1 cellular context compared by ENCODE assay signal in the genomic region with DNA sequence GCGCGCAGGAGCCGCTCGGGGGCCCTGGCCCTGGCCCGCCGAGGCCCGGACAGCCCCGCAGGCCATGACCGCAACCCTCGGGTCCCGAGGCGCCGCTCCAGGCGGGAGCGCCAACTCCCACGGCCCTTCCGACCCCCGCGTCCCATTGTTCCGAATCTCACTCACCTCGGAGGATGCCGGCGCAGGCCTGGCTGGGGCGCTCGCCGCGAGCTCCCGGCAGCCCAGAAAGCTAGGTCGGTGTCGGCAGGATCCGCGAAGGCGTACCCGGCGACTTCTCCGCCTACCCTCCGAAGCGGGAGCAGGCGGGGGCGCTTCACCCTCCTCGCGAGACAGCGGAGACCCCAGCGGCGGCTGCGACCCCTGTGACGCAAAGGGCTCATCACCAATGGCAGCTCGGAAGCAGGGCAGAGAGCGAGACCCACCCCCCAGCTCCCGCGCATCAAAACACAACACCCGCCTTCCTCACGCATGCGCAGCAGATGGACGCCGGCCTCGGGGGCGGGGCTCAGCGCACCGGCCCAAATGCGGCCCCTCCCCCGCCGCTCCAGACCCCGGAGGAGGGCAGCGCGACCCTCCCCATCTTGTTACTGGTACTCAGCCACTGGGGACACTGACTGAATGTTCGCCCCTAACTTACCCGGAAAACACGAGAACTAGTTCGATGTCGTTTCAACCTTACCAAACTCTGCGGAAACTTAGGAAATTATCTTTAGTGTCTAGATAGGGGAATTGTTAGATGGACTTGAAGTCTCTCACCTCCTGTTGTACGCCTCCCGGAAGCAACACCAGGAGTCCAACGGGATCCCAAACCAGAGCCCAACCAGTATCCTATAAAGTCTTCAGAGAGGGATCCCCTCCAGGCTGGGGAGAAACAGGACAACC.
TF ChIP-seq lines count a peak whose summit lies in the region.

No MANE protein-coding gene starts in this region.

TF ChIP-seq in HepG2, 621 proteins besides CTCF, POLR2A, EP300 and RAD21 (continued from another document and continues in another):
- TF ChIP-seq, protein P1, sequence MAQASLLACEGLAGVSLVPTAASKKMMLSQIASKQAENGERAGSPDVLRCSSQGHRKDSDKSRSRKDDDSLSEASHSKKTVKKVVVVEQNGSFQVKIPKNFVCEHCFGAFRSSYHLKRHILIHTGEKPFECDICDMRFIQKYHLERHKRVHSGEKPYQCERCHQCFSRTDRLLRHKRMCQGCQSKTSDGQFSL (CRISPR knock-in tag; IDR thresholded peaks at IDR 0.05), result 0 out of 2 replicates have a peak, but pooled peaks have one; percentile 54
- TF ChIP-seq MAFK (conservative IDR thresholded peaks at IDR 0.05 in 1 of 2, IDR thresholded peaks at IDR 0.05 in 1 of 2; ENCODE audit: low read length in 2 of 2), result no peak
- TF ChIP-seq ZNF460 (CRISPR knock-in tag; IDR thresholded peaks at IDR 0.05; ENCODE audit: borderline replicate concordance), result peak; percentile 28; the same call in 1 of the 2 replicates
- TF ChIP-seq, protein P2, sequence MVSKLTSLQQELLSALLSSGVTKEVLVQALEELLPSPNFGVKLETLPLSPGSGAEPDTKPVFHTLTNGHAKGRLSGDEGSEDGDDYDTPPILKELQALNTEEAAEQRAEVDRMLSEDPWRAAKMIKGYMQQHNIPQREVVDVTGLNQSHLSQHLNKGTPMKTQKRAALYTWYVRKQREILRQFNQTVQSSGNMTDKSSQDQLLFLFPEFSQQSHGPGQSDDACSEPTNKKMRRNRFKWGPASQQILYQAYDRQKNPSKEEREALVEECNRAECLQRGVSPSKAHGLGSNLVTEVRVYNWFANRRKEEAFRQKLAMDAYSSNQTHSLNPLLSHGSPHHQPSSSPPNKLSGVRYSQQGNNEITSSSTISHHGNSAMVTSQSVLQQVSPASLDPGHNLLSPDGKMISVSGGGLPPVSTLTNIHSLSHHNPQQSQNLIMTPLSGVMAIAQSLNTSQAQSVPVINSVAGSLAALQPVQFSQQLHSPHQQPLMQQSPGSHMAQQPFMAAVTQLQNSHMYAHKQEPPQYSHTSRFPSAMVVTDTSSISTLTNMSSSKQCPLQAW (CRISPR knock-in tag; IDR thresholded peaks at IDR 0.05), result no peak
- TF ChIP-seq ZNF775 (CRISPR knock-in tag; IDR thresholded peaks at IDR 0.05; ENCODE audit: borderline replicate concordance), result no peak
- TF ChIP-seq ZNF557 (CRISPR knock-in tag; IDR thresholded peaks at IDR 0.05), result no peak
- TF ChIP-seq ZNF75D (CRISPR knock-in tag; IDR thresholded peaks at IDR 0.05; ENCODE audit: borderline replicate concordance), result no peak
- no peak for TF ChIP-seq ZNF124 (CRISPR knock-in tag; IDR thresholded peaks at IDR 0.05)
- no peak for TF ChIP-seq ZNF138 (CRISPR knock-in tag; IDR thresholded peaks at IDR 0.05; ENCODE audit: low read depth)
- peak; percentile 88 for TF ChIP-seq AGO2 (optimal IDR thresholded peaks at IDR 0.05; ENCODE audit: low read depth, low read length)
- TF ChIP-seq, protein P3, sequence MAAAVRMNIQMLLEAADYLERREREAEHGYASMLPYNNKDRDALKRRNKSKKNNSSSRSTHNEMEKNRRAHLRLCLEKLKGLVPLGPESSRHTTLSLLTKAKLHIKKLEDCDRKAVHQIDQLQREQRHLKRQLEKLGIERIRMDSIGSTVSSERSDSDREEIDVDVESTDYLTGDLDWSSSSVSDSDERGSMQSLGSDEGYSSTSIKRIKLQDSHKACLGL (CRISPR knock-in tag; IDR thresholded peaks at IDR 0.05), result no peak
- no peak for TF ChIP-seq ZNF24 (IDR thresholded peaks at IDR 0.05)
- TF ChIP-seq ZNF709 (CRISPR knock-in tag; IDR thresholded peaks at IDR 0.05), result no peak; the same call in 1 of the 2 replicates
- TF ChIP-seq TOE1 (CRISPR knock-in tag; IDR thresholded peaks at IDR 0.05), result no peak
- TF ChIP-seq, protein P4, sequence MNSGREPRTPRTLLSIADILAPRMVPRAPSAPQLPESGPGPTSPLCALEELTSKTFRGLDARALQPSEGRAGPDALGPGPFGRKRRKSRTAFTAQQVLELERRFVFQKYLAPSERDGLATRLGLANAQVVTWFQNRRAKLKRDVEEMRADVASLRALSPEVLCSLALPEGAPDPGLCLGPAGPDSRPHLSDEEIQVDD (CRISPR knock-in tag; IDR thresholded peaks at IDR 0.05; ENCODE audit: borderline replicate concordance), result no peak; the same call in 1 of the 2 replicates
- peak; percentile 70 for TF ChIP-seq CREM (IDR thresholded peaks at IDR 0.05)
- TF ChIP-seq CREM (CRISPR knock-in tag; IDR thresholded peaks at IDR 0.05), result no peak
- TF ChIP-seq, protein P5, sequence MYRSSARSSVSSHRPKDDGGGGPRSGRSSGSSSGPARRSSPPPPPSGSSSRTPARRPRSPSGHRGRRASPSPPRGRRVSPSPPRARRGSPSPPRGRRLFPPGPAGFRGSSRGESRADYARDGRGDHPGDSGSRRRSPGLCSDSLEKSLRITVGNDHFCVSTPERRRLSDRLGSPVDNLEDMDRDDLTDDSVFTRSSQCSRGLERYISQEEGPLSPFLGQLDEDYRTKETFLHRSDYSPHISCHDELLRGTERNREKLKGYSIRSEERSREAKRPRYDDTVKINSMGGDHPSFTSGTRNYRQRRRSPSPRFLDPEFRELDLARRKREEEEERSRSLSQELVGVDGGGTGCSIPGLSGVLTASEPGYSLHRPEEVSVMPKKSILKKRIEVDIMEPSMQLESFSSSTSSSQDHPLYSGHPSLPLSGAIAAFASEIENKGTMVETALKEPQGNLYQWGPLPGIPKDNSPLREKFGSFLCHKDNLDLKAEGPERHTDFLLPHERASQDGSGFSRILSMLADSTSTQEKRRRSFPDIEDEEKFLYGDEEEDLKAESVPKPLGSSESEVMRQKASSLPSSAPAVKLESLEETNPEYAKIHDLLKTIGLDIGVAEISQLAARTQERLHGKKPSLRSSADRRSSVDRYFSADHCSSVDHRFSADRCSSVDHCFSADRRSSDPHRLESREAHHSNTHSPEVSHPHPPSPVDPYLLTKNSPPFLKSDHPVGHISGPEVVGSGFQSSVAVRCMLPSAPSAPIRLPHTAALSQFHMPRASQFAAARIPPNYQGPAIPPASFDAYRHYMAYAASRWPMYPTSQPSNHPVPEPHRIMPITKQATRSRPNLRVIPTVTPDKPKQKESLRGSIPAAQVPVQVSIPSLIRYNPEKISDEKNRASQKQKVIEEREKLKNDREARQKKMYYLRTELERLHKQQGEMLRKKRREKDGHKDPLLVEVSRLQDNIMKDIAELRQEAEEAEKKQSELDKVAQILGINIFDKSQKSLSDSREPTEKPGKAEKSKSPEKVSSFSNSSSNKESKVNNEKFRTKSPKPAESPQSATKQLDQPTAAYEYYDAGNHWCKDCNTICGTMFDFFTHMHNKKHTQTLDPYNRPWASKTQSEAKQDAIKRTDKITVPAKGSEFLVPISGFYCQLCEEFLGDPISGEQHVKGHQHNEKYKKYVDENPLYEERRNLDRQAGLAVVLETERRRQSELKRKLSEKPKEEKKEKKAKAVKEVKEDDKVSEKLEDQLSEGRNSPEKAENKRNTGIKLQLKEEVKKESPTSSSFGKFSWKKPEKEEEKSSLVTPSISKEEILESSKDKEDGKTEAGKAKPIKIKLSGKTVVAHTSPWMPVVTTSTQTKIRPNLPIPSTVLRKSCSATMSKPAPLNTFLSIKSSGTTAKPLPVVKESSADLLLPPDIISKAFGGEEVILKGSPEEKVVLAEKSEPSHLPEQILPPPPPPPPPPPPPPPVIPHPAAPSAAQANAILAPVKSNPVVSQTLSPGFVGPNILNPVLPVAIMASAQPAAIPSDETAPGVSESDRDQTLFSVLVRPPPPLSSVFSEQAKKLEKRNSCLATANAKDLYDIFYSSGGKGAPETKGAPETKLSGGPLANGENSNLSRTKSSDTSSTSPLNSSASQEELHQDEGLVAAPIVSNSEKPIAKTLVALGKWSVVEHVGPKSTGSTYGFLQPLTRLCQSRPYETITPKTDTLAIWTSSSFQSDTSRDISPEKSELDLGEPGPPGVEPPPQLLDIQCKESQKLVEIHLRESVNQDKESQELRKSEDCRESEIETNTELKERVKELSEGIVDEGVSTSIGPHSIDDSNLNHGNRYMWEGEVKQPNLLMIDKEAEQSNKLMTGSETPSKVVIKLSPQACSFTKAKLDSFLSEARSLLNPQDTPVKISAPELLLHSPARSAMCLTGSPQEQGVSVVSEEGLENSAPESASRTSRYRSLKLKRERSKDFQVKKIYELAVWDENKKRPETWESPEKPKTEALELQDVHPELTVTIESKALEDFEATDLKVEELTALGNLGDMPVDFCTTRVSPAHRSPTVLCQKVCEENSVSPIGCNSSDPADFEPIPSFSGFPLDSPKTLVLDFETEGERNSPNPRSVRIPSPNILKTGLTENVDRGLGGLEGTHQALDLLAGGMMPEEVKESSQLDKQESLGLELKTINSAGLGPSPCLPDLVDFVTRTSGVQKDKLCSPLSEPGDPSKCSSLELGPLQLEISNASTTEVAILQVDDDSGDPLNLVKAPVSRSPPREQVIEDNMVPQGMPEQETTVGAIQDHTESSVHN (CRISPR knock-in tag; IDR thresholded peaks at IDR 0.05), result no peak
- no peak for TF ChIP-seq TAF15 (IDR thresholded peaks at IDR 0.05; ENCODE audit: low read depth, low read length, poor library complexity, severe bottlenecking)
- peak; percentile 80 for TF ChIP-seq MAZ (IDR thresholded peaks at IDR 0.05; ENCODE audit: borderline replicate concordance, low read depth, low read length)
- TF ChIP-seq MAZ (CRISPR knock-in tag; IDR thresholded peaks at IDR 0.05; ENCODE audit: low read depth), result peak; percentile 85
- no peak for TF ChIP-seq SCMH1 (CRISPR knock-in tag; IDR thresholded peaks at IDR 0.05; ENCODE audit: borderline replicate concordance)
- no peak for TF ChIP-seq JUN (CRISPR knock-in tag; IDR thresholded peaks at IDR 0.05)
- 0 out of 2 replicates have a peak, but pooled peaks have one; percentile 32 for TF ChIP-seq HOXD1 (CRISPR knock-in tag; IDR thresholded peaks at IDR 0.05)
- TF ChIP-seq, protein P6, sequence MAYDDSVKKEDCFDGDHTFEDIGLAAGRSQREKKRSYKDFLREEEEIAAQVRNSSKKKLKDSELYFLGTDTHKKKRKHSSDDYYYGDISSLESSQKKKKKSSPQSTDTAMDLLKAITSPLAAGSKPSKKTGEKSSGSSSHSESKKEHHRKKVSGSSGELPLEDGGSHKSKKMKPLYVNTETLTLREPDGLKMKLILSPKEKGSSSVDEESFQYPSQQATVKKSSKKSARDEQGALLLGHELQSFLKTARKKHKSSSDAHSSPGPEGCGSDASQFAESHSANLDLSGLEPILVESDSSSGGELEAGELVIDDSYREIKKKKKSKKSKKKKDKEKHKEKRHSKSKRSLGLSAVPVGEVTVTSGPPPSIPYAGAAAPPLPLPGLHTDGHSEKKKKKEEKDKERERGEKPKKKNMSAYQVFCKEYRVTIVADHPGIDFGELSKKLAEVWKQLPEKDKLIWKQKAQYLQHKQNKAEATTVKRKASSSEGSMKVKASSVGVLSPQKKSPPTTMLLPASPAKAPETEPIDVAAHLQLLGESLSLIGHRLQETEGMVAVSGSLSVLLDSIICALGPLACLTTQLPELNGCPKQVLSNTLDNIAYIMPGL (CRISPR knock-in tag; IDR thresholded peaks at IDR 0.05; ENCODE audit: borderline replicate concordance in 1 of 2, low read depth in 1 of 2), result peak; percentile 79 to 85; a peak in 2 of 4 replicates
- TF ChIP-seq, protein P7, sequence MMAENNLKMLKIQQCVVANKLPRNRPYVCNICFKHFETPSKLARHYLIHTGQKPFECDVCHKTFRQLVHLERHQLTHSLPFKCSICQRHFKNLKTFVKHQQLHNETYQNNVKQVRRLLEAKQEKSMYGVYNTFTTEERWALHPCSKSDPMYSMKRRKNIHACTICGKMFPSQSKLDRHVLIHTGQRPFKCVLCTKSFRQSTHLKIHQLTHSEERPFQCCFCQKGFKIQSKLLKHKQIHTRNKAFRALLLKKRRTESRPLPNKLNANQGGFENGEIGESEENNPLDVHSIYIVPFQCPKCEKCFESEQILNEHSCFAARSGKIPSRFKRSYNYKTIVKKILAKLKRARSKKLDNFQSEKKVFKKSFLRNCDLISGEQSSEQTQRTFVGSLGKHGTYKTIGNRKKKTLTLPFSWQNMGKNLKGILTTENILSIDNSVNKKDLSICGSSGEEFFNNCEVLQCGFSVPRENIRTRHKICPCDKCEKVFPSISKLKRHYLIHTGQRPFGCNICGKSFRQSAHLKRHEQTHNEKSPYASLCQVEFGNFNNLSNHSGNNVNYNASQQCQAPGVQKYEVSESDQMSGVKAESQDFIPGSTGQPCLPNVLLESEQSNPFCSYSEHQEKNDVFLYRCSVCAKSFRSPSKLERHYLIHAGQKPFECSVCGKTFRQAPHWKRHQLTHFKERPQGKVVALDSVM (CRISPR knock-in tag; IDR thresholded peaks at IDR 0.05), result no peak
- TF ChIP-seq, protein P8, sequence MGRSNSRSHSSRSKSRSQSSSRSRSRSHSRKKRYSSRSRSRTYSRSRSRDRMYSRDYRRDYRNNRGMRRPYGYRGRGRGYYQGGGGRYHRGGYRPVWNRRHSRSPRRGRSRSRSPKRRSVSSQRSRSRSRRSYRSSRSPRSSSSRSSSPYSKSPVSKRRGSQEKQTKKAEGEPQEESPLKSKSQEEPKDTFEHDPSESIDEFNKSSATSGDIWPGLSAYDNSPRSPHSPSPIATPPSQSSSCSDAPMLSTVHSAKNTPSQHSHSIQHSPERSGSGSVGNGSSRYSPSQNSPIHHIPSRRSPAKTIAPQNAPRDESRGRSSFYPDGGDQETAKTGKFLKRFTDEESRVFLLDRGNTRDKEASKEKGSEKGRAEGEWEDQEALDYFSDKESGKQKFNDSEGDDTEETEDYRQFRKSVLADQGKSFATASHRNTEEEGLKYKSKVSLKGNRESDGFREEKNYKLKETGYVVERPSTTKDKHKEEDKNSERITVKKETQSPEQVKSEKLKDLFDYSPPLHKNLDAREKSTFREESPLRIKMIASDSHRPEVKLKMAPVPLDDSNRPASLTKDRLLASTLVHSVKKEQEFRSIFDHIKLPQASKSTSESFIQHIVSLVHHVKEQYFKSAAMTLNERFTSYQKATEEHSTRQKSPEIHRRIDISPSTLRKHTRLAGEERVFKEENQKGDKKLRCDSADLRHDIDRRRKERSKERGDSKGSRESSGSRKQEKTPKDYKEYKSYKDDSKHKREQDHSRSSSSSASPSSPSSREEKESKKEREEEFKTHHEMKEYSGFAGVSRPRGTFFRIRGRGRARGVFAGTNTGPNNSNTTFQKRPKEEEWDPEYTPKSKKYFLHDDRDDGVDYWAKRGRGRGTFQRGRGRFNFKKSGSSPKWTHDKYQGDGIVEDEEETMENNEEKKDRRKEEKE (IDR thresholded peaks at IDR 0.05), result no peak
- TF ChIP-seq ZNF10 (CRISPR knock-in tag; IDR thresholded peaks at IDR 0.05; ENCODE audit: borderline replicate concordance, low read depth), result no peak
- no peak for TF ChIP-seq JUND (CRISPR knock-in tag; IDR thresholded peaks at IDR 0.05)
- TF ChIP-seq, protein P9, sequence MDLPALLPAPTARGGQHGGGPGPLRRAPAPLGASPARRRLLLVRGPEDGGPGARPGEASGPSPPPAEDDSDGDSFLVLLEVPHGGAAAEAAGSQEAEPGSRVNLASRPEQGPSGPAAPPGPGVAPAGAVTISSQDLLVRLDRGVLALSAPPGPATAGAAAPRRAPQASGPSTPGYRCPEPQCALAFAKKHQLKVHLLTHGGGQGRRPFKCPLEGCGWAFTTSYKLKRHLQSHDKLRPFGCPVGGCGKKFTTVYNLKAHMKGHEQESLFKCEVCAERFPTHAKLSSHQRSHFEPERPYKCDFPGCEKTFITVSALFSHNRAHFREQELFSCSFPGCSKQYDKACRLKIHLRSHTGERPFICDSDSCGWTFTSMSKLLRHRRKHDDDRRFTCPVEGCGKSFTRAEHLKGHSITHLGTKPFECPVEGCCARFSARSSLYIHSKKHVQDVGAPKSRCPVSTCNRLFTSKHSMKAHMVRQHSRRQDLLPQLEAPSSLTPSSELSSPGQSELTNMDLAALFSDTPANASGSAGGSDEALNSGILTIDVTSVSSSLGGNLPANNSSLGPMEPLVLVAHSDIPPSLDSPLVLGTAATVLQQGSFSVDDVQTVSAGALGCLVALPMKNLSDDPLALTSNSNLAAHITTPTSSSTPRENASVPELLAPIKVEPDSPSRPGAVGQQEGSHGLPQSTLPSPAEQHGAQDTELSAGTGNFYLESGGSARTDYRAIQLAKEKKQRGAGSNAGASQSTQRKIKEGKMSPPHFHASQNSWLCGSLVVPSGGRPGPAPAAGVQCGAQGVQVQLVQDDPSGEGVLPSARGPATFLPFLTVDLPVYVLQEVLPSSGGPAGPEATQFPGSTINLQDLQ (CRISPR knock-in tag; IDR thresholded peaks at IDR 0.05), result 0 out of 2 replicates have a peak, but pooled peaks have one; percentile 41
- TF ChIP-seq ZNF782 (CRISPR knock-in tag; IDR thresholded peaks at IDR 0.05; ENCODE audit: borderline replicate concordance), result no peak
